ENCODE assay signal across 26 cellular contexts in genomic region chr11:72478596-72479143, GRCh38. TPM values are rescaled to one million over a fixed set of nuclear protein-coding genes. Genes with fewer than 3 reads are reported as not detected.
DNase-seq lines count a peak whose midpoint lies in the region; ATAC-seq and TF ChIP-seq lines count a peak whose summit lies in the region.
"Had no signal": no experiment of that assay in that cellular context is flagged by ENCODE, and none has a peak within 500 bp of the region (broad histone marks: within the 10 kb centered on the region; RNA-seq: fewer than 3 reads in every experiment).

No MANE protein-coding gene starts in this region.

- H3K4me1 Mint-ChIP-seq in activated naive CD4-positive, alpha-beta T cell treated with anti-CD3 and anti-CD28 coated beads, Interleukin-2, amount 10 ng/mL, durations not matched to agents 7 days and 5 days: peaks cover 9% of the 10 kb centered on the region
- peaks cover 7% of the 10 kb centered on the region for H3K4me1 Mint-ChIP-seq in T-helper 17 cell
- peaks cover 8% of the 10 kb centered on the region for H3K4me1 Mint-ChIP-seq in stimulated activated memory B cell treated with anti-CD40 and anti-IgM and Interleukin-4, amounts not matched to agents 10 μg/mL and 1 μg/mL and 100 μg/mL, for 72 hours
- H3K4me1 Mint-ChIP-seq: IgD-negative memory B cell, nephron progenitor cell had no signal

- H3K36me3 Mint-ChIP-seq in activated naive CD4-positive, alpha-beta T cell treated with anti-CD3 and anti-CD28 coated beads, Interleukin-2, amount 10 ng/mL, durations not matched to agents 7 days and 5 days: no peaks in the 10 kb centered on the region
- H3K36me3 Mint-ChIP-seq in T-helper 17 cell (ENCODE audit: low read depth): no peaks in the 10 kb centered on the region
- no peaks in the 10 kb centered on the region for H3K36me3 Mint-ChIP-seq in stimulated activated memory B cell treated with anti-CD40 and anti-IgM and Interleukin-4, amounts not matched to agents 10 μg/mL and 1 μg/mL and 100 μg/mL, for 72 hours
- H3K36me3 Mint-ChIP-seq: activated naive CD8-positive, alpha-beta T cell treated with anti-CD3 and anti-CD28 coated beads, Interleukin-2, amount 10 ng/mL, durations not matched to agents 7 days and 5 days; CD8-positive, alpha-beta T cell; IgD-negative memory B cell; stimulated activated effector memory CD8-positive, alpha-beta T cell treated with anti-CD3 and anti-CD28 coated beads, Interleukin-12 subunit alpha, Interleukin-12 subunit beta, amount 100 ng/mL, for 72 hours; T-cell had no signal

- peak overlapping the region; percentile 24 for H3K27ac Mint-ChIP-seq in activated naive CD4-positive, alpha-beta T cell treated with anti-CD3 and anti-CD28 coated beads, Interleukin-2, amount 10 ng/mL, durations not matched to agents 7 days and 5 days
- peak overlapping the region; percentile 57 for H3K27ac Mint-ChIP-seq in T-helper 17 cell
- no peak overlapping the region for H3K27ac Mint-ChIP-seq in stimulated activated memory B cell treated with anti-CD40 and anti-IgM and Interleukin-4, amounts not matched to agents 10 μg/mL and 1 μg/mL and 100 μg/mL, for 72 hours
- H3K27ac Mint-ChIP-seq: activated naive CD8-positive, alpha-beta T cell treated with anti-CD3 and anti-CD28 coated beads, Interleukin-2, amount 10 ng/mL, durations not matched to agents 7 days and 5 days; activated T-cell treated with anti-CD3 and anti-CD28 coated beads, Interleukin-2, amount 50 U/mL, for 24 hours; CD8-positive, alpha-beta T cell; IgD-negative memory B cell; nephron progenitor cell; T-cell had no signal

- H3K4me3 ChIP-seq in fibroblast of the aortic adventitia (ENCODE audit: low read depth, low read length): no peak overlapping the region
- H3K4me3 ChIP-seq: cardiac muscle cell, gastroesophageal sphincter, upper lobe of left lung had no signal

- no peak for TF ChIP-seq CTCF in fibroblast of the aortic adventitia (IDR thresholded peaks at IDR 0.05; ENCODE audit: insufficient read depth, low read length)

- no peaks in the 10 kb centered on the region for H3K9me3 Mint-ChIP-seq in activated naive CD4-positive, alpha-beta T cell treated with anti-CD3 and anti-CD28 coated beads, Interleukin-2, amount 10 ng/mL, durations not matched to agents 7 days and 5 days
- H3K9me3 Mint-ChIP-seq in stimulated activated memory B cell treated with anti-CD40 and anti-IgM and Interleukin-4, amounts not matched to agents 10 μg/mL and 1 μg/mL and 100 μg/mL, for 72 hours: no peaks in the 10 kb centered on the region
- H3K9me3 Mint-ChIP-seq: activated naive CD8-positive, alpha-beta T cell treated with anti-CD3 and anti-CD28 coated beads, Interleukin-2, amount 10 ng/mL, durations not matched to agents 7 days and 5 days; activated T-cell treated with anti-CD3 and anti-CD28 coated beads, Interleukin-2, amount 50 U/mL, for 24 hours; CD8-positive, alpha-beta T cell; IgD-negative memory B cell; nephron progenitor cell; stimulated activated effector memory CD8-positive, alpha-beta T cell treated with anti-CD3 and anti-CD28 coated beads, Interleukin-12 subunit alpha, Interleukin-12 subunit beta, amount 100 ng/mL, for 72 hours; T-cell had no signal

- H3K27me3 Mint-ChIP-seq in activated naive CD4-positive, alpha-beta T cell treated with anti-CD3 and anti-CD28 coated beads, Interleukin-2, amount 10 ng/mL, durations not matched to agents 7 days and 5 days: peaks cover 23% of the 10 kb centered on the region
- peaks cover 28% of the 10 kb centered on the region for H3K27me3 Mint-ChIP-seq in T-helper 17 cell
- peaks cover 20% of the 10 kb centered on the region for H3K27me3 Mint-ChIP-seq in stimulated activated memory B cell treated with anti-CD40 and anti-IgM and Interleukin-4, amounts not matched to agents 10 μg/mL and 1 μg/mL and 100 μg/mL, for 72 hours

- no peaks in the 10 kb centered on the region for H3K9me3 ChIP-seq in T-helper 17 cell (ENCODE audit: control insufficient read depth, low read length, poor library complexity, severe bottlenecking)
- H3K9me3 ChIP-seq: gastroesophageal sphincter, upper lobe of left lung had no signal

- DNase-seq in activated naive CD4-positive, alpha-beta T cell treated with anti-CD3 and anti-CD28 coated beads, Interleukin-2, amount 10 ng/mL, durations not matched to agents 7 days and 5 days: no peak
- no peak for DNase-seq in activated naive CD4-positive, alpha-beta T cell treated with Interleukin-2 at 50 U/mL for 16 hours
- no peak for DNase-seq in T-helper 17 cell
- peak; percentile 68 for DNase-seq in fibroblast of the aortic adventitia (ENCODE audit: low read depth)
- DNase-seq in NOMO-1 treated with DMSO at 0.1 percent for 48 hours (lab: John Stamatoyannopoulos, UW; ENCODE audit: unreplicated experiment): no peak
- DNase-seq in central memory CD4-positive, alpha-beta T cell: no peak
- DNase-seq in GM19240 (ENCODE audit: insufficient read length, low spot score): no peak
- DNase-seq: activated CD4-positive, alpha-beta T cell treated with anti-CD3 and anti-CD28 coated beads, Interleukin-2, amount 50 U/mL, for 1 hour; activated CD4-positive, CD25-positive, alpha-beta regulatory T cell; activated effector memory CD4-positive, alpha-beta T cell treated with anti-CD3 and anti-CD28 coated beads, Interleukin-2, amount 50 U/mL, for 16 hours; activated naive CD8-positive, alpha-beta T cell treated with anti-CD3 and anti-CD28 coated beads, Interleukin-2, amount 10 ng/mL, durations not matched to agents 7 days and 5 days; activated T-cell treated with anti-CD3 and anti-CD28 coated beads, Interleukin-2, amount 50 U/mL, for 24 hours; CD8-positive, alpha-beta T cell; cortex of kidney; hippocampal formation; NCI-H1105 treated with DMSO at 0.1 percent for 48 hours; NCI-H1930; NCI-H526 treated with DMSO at 0.1 percent for 48 hours; nephron progenitor cell; T-cell; upper lobe of left lung had no signal

- CTCF ChIA-PET in activated naive CD4-positive, alpha-beta T cell treated with anti-CD3 and anti-CD28 coated beads, Interleukin-2, amount 10 ng/mL, durations not matched to agents 7 days and 5 days (lab: Charles Lee): interaction anchor here (1.0 to 2.2 kb wide), 5 partner anchors 31 to 108 kb away, joined by 3 to 14 read pairs (median 7); no protein-coding TSS in a partner anchor

- no peak overlapping the region for H3K4me3 Mint-ChIP-seq in activated naive CD4-positive, alpha-beta T cell treated with anti-CD3 and anti-CD28 coated beads, Interleukin-2, amount 10 ng/mL, durations not matched to agents 7 days and 5 days
- no peak overlapping the region for H3K4me3 Mint-ChIP-seq in T-helper 17 cell
- no peak overlapping the region for H3K4me3 Mint-ChIP-seq in stimulated activated memory B cell treated with anti-CD40 and anti-IgM and Interleukin-4, amounts not matched to agents 10 μg/mL and 1 μg/mL and 100 μg/mL, for 72 hours
- H3K4me3 Mint-ChIP-seq: activated naive CD8-positive, alpha-beta T cell treated with anti-CD3 and anti-CD28 coated beads, Interleukin-2, amount 10 ng/mL, durations not matched to agents 7 days and 5 days; activated T-cell treated with anti-CD3 and anti-CD28 coated beads, Interleukin-2, amount 50 U/mL, for 24 hours; CD8-positive, alpha-beta T cell; IgD-negative memory B cell; nephron progenitor cell; stimulated activated effector memory CD8-positive, alpha-beta T cell treated with anti-CD3 and anti-CD28 coated beads, Interleukin-12 subunit alpha, Interleukin-12 subunit beta, amount 100 ng/mL, for 72 hours; T-cell had no signal

- no peak for ATAC-seq in T-helper 17 cell
- no peak for ATAC-seq in stimulated activated memory B cell treated with anti-CD40 and anti-IgM and Interleukin-4, amounts not matched to agents 10 μg/mL and 1 μg/mL and 100 μg/mL, for 72 hours
- ATAC-seq: CD8-positive, alpha-beta T cell; gastroesophageal sphincter; stimulated activated effector memory CD8-positive, alpha-beta T cell treated with anti-CD3 and anti-CD28 coated beads, Interleukin-12 subunit alpha, Interleukin-12 subunit beta, amount 100 ng/mL, for 72 hours; T-cell had no signal

RNA-seq across cellular contexts. Expression of gene CLPB, which starts 44.3 kb away (rescaled TPM):
- 10 to 100 TPM; 13.0 to 14.4 TPM for total RNA-seq in T-helper 17 cell
- total RNA-seq in fibroblast of the aortic adventitia (ENCODE audit: low replicate concordance): 19.5 and 24.0 TPM in 2 replicates
